In the genomic region with DNA sequence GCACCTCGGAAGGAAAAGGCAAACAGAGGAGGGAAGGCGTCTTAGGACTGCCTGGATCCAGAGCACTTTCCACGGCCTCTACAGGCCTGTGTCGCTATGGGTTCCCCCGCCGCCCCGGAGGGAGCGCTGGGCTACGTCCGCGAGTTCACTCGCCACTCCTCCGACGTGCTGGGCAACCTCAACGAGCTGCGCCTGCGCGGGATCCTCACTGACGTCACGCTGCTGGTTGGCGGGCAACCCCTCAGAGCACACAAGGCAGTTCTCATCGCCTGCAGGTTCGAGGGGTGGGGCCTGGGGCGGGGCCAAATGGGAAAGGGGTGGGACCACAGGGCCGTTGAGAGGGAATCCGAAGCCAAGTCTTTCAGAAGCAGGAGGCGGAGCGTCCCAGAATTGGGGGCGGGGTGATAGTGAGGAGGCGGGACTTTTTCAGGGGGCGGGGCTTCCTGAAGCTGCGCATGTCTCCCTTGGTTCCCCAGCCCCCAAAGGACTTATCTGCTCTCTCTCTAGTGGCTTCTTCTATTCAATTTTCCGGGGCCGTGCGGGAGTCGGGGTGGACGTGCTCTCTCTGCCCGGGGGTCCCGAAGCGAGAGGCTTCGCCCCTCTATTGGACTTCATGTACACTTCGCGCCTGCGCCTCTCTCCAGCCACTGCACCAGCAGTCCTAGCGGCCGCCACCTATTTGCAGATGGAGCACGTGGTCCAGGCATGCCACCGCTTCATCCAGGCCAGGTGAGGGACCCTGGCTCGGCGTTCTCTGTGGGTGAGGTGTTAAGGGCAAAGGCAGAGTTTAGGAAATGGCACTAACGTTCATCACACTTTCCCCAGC, we compare ENCODE assay signal across 9 cellular contexts. TPM values are rescaled to one million over a fixed set of nuclear protein-coding genes. Genes with fewer than 3 reads are reported as not detected.
DNase-seq lines count a peak whose midpoint lies in the region; ATAC-seq and TF ChIP-seq lines count a peak whose summit lies in the region.
"Had no signal": no experiment of that assay in that cellular context is flagged by ENCODE, and none has a peak within 500 bp of the region (broad histone marks: within the 10 kb centered on the region; RNA-seq: fewer than 3 reads in every experiment).

No MANE protein-coding gene starts in this region.

- H3K27ac ChIP-seq in dorsolateral prefrontal cortex = peak overlapping the region in 41 of 59 donors; percentile 9 to 81 (median 63)

- H3K9me3 Mint-ChIP-seq in activated CD4-positive, alpha-beta memory T cell treated with anti-CD3 and anti-CD28 coated beads for 36 hours = no peaks in the 10 kb centered on the region

- ATAC-seq in left lobe of liver (peak; percentile 60), GM21381 (IDR thresholded peaks at IDR 0.05; ENCODE audit: unreplicated experiment) (no peak)

- H3K4me1 Mint-ChIP-seq in activated CD4-positive, alpha-beta memory T cell treated with anti-CD3 and anti-CD28 coated beads for 36 hours (ENCODE audit: low read depth) = peaks cover 27% of the 10 kb centered on the region

- H3K4me3 Mint-ChIP-seq in activated CD4-positive, alpha-beta memory T cell treated with anti-CD3 and anti-CD28 coated beads for 36 hours = peak overlapping the region; percentile 61

- H3K36me3 Mint-ChIP-seq in activated CD4-positive, alpha-beta memory T cell treated with anti-CD3 and anti-CD28 coated beads for 36 hours = no peaks in the 10 kb centered on the region

- H3K9me3 ChIP-seq in ES-I3 (ENCODE audit: control insufficient read depth, insufficient read depth, low read length) = no peaks in the 10 kb centered on the region

- POLR2A ChIA-PET in activated CD4-positive, alpha-beta memory T cell treated with anti-CD3 and anti-CD28 coated beads for 36 hours (lab: Charles Lee) = interaction anchor here (0.6 to 4.1 kb wide), 5 partner anchors 9 to 14 kb away, joined by 3 to 22 read pairs (median 5); partner anchors contain the start of gene SLC16A13

- H3K27ac Mint-ChIP-seq in activated CD4-positive, alpha-beta memory T cell treated with anti-CD3 and anti-CD28 coated beads for 36 hours = peak overlapping the region; percentile 66

- peak overlapping the region; percentile 52 for H3K9ac ChIP-seq in ES-I3 (ENCODE audit: low read depth, low read length)

- peaks cover 0 to 24% (median 12%) of the 10 kb centered on the region in 45 donors for H3K27me3 ChIP-seq in dorsolateral prefrontal cortex

- peaks cover 2% of the 10 kb centered on the region for H3K27me3 Mint-ChIP-seq in activated CD4-positive, alpha-beta memory T cell treated with anti-CD3 and anti-CD28 coated beads for 36 hours

- TF ChIP-seq CTCF in dorsolateral prefrontal cortex (IDR thresholded peaks at IDR 0.05 in 54 of 56, conservative IDR thresholded peaks at IDR 0.05 in 2 of 56; ENCODE audit: low read depth in 1 of 56, partially characterized antibody in 56 of 56) = no peak

- H3K4me1 ChIP-seq in ES-I3 (ENCODE audit: insufficient read depth, low read length) = peaks cover 4% of the 10 kb centered on the region

- H3K36me3 ChIP-seq in ES-I3 (ENCODE audit: insufficient read depth, low read length) = no peaks in the 10 kb centered on the region

- intact Hi-C loops in activated CD4-positive, alpha-beta memory T cell treated with anti-CD3 and anti-CD28 coated beads for 36 hours (cut with micrococcal nuclease) = loop anchor here (1.0 kb wide), 2 partner anchors 8 to 12 kb away; no protein-coding TSS in a partner anchor
- intact Hi-C loops in dorsolateral prefrontal cortex (cut with DNase I) = loop anchor here in 1 of 2 donors (5.0 kb wide), 3 partner anchors 111 to 361 kb away; no protein-coding TSS in a partner anchor

- DNase-seq in NAMALWA (ENCODE audit: low spot score) (peak; percentile 61), dorsolateral prefrontal cortex (peak in 8 of 10 donors; percentile 51 to 84 (median 74)), left lobe of liver (ENCODE audit: low spot score) (peak; percentile 93), NCI-H1694 treated with DMSO at 0.1 percent for 48 hours (lab: John Stamatoyannopoulos, UW) (no peak)
- DNase-seq in activated CD4-positive, alpha-beta memory T cell treated with anti-CD3 and anti-CD28 coated beads for 36 hours = peak; percentile 99
- DNase-seq in stimulated activated CD4-positive, alpha-beta T cell treated with anti-CD3 and anti-CD28 coated beads, Interleukin-1b, Interleukin-23, amount 100 ng/mL, for 48 hours = peak; percentile 96

- CTCF ChIA-PET in activated CD4-positive, alpha-beta memory T cell treated with anti-CD3 and anti-CD28 coated beads for 36 hours (lab: Charles Lee) = interaction anchor here (0.8 to 4.0 kb wide), 9 partner anchors 12 to 1439 kb away, joined by 3 to 63 read pairs (median 4); partner anchors contain the start of genes NLRP1, SLC16A11 and SLC16A13

- H3K4me3 ChIP-seq in dorsolateral prefrontal cortex = peak overlapping the region in 55 of 59 donors; percentile 7 to 58 (median 34)

RNA-seq across cellular contexts. Expression of gene BCL6B, which starts 0.9 kb away (rescaled TPM):
- 1 to 10 TPM in 1 of 2 experiments, under 1 TPM in 1; 0.53 to 1.3 TPM for total RNA-seq in activated CD4-positive, alpha-beta memory T cell treated with anti-CD3 and anti-CD28 coated beads for 36 hours
- total RNA-seq in dorsolateral prefrontal cortex (10 to 100 TPM in 7 of 120 experiments, 1 to 10 TPM in 108, under 1 TPM in 5; 0.39 to 16.5 (median 3.9) TPM), left lobe of liver (1.7 TPM)
- total RNA-seq: HT1080 had no signal

RNA-seq across cellular contexts. Expression of gene RNASEK, which starts 11.4 kb away (rescaled TPM):
- 100 to 1,000 TPM; 175 to 180 TPM for total RNA-seq in activated CD4-positive, alpha-beta memory T cell treated with anti-CD3 and anti-CD28 coated beads for 36 hours
- total RNA-seq in dorsolateral prefrontal cortex = 100 to 1,000 TPM; 128 to 301 (median 209) TPM
- 83.9 TPM for total RNA-seq in left lobe of liver

RNA-seq across cellular contexts. Expression of gene SLC16A13, which starts 12.0 kb away (rescaled TPM):
- total RNA-seq in activated CD4-positive, alpha-beta memory T cell treated with anti-CD3 and anti-CD28 coated beads for 36 hours = 10 to 100 TPM; 10.4 to 10.7 TPM
- total RNA-seq in dorsolateral prefrontal cortex = 1 to 10 TPM in 108 of 120 experiments, under 1 TPM in 12; 0.55 to 4.2 (median 1.7) TPM
- total RNA-seq in left lobe of liver = 39.9 TPM

RNA-seq across cellular contexts. Expression of gene SLC16A11, which starts 20.1 kb away (rescaled TPM):
- total RNA-seq in activated CD4-positive, alpha-beta memory T cell treated with anti-CD3 and anti-CD28 coated beads for 36 hours = 1 to 10 TPM; 1.4 to 1.5 TPM
- total RNA-seq in dorsolateral prefrontal cortex = 1 to 10 TPM in 116 of 120 experiments, under 1 TPM in 4; 0.57 to 6.4 (median 2.4) TPM
- total RNA-seq in left lobe of liver = 2.5 TPM
- total RNA-seq: HT1080 had no signal

RNA-seq across cellular contexts. Expression of gene ALOX12, which starts 27.9 kb away (rescaled TPM):
- total RNA-seq in activated CD4-positive, alpha-beta memory T cell treated with anti-CD3 and anti-CD28 coated beads for 36 hours = not detected
- total RNA-seq in dorsolateral prefrontal cortex (1 to 10 TPM in 2 of 120 experiments, under 1 TPM in 27, not detected in 91; 0.18 to 1.8 (median 0.47) TPM), left lobe of liver (not detected)
- total RNA-seq: HT1080 had no signal
